8 cellular contexts compared by ENCODE assay signal in the genomic region with DNA sequence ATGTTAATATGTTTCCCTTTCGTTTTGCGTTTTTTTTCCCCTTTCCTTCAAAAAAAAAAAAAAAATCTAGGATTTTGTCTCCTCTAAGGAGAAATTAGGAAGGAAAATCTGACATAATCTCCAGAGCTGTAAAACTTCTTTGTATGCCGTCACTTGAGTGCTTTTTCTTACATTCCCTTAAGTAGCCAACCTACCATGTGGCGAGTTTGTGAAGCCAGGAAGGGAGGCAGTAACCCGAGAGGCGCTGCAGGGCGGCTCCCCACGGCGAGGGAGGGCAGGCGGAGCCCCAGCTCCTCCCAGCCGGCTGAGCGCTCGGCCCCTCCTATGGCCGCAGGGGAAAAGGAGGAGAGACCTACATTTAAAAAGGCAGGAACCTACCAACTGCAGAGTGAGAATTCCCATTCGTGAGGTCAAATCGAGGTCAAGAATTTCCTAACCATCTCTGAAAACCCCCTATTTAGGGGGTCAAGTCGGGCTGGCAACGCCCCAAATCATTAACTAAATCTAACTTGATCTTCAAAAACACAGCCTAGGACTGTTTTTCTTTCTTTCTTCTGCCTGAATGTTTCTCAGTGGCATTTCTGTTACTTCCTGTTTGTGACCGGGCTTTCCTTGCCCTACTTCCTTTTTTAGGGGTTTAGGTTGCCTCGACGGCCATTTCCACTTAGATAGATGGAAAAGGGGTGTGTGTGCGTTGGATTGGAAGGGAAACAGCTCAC.
DNase-seq lines count a peak whose midpoint lies in the region; ATAC-seq, FAIRE-seq and TF ChIP-seq lines count a peak whose summit lies in the region.

No MANE protein-coding gene starts in this region.

- H3K4me3 ChIP-seq in AG09309 (ENCODE audit: control insufficient read depth, low read depth, low read length) (no peak overlapping the region), kidney (ENCODE audit: low read length in 2 of 2) (peak overlapping the region; percentile 45 to 75)

- no peak for TF ChIP-seq CTCF in AG09309 (IDR thresholded peaks at IDR 0.05; ENCODE audit: control insufficient read depth, insufficient read depth, low read depth, low read length, missing control alignments)
- TF ChIP-seq CTCF in kidney (IDR thresholded peaks at IDR 0.05; ENCODE audit: borderline replicate concordance, extremely low read depth, insufficient read depth): no peak

- H3K9ac ChIP-seq in kidney (ENCODE audit: low read length in 2 of 2): peak overlapping the region; percentile 46 to 75

- no peaks in the 10 kb centered on the region for H3K36me3 ChIP-seq in kidney (ENCODE audit: control insufficient read depth in 1 of 2, insufficient read depth in 2 of 2, low read length in 2 of 2)

- intact Hi-C loops in kidney (cut with DNase I): no loop called here

- H3K4me1 ChIP-seq in kidney (ENCODE audit: control insufficient read depth in 1 of 2, insufficient read depth in 1 of 2, low read depth in 1 of 2, low read length in 2 of 2): peaks cover 12 to 21% of the 10 kb centered on the region in 2 donors

- peak; percentile 44 for FAIRE-seq in kidney (lab: Jason Lieb, UNC)

- DNase-seq in AG09309 (ENCODE audit: low read depth) (peak; percentile 89), NCI-H2227 treated with DMSO at 0.1 percent for 48 hours (lab: John Stamatoyannopoulos, UW) (peak; percentile 67), cerebellum (ENCODE audit: low spot score) (peak; percentile 35), kidney (peak; percentile 97)
- peak; percentile 12 to 45 (median 24) for DNase-seq in activated CD4-positive, CD25-positive, alpha-beta regulatory T cell (lab: John Stamatoyannopoulos, UW)
- peak; percentile 59 to 72 (median 63) for DNase-seq in stimulated activated CD4-positive, alpha-beta T cell treated with anti-CD3 and anti-CD28 coated beads, Interleukin-12 subunit alpha, Interleukin-12 subunit beta, amount 100 ng/mL, for 48 hours (ENCODE audit: low read depth in 2 of 3, low spot score in 1 of 3)

- in situ Hi-C loops in GM18951 (cut with MboI; ENCODE audit: low sequenced_read_pairs, unreplicated experiment): loop anchor here (10.0 kb wide), 2 partner anchors 356 to 546 kb away; partner anchors contain the start of gene FAM114A1

- peak overlapping the region; percentile 78 to 94 for H3K27ac ChIP-seq in kidney (ENCODE audit: low read depth in 2 of 2, low read length in 2 of 2)

- peak; percentile 94 for ATAC-seq in HG03139 (IDR thresholded peaks at IDR 0.05; ENCODE audit: unreplicated experiment)

- H3K9me3 ChIP-seq in kidney (ENCODE audit: control insufficient read depth in 1 of 2, low read length in 2 of 2): no peaks in the 10 kb centered on the region

- peak; percentile 57 for TF ChIP-seq POLR2A in GM18951 (IDR thresholded peaks at IDR 0.05; ENCODE audit: extremely low read depth, insufficient read depth, insufficient read length)

Comparison
In these comparisons a context has a peak if more than half of its experiments do, and no peak if none do; other contexts are left out.
1. DNase-seq: peak in every context shown above with its lines; median percentile 97 in kidney; 89 in AG09309; 67 in NCI-H2227 treated with DMSO at 0.1 percent for 48 hours; 63 in stimulated activated CD4-positive, alpha-beta T cell treated with anti-CD3 and anti-CD28 coated beads, Interleukin-12 subunit alpha, Interleukin-12 subunit beta, amount 100 ng/mL, for 48 hours; 35 in cerebellum; 24 in activated CD4-positive, CD25-positive, alpha-beta regulatory T cell.